In the genomic region with DNA sequence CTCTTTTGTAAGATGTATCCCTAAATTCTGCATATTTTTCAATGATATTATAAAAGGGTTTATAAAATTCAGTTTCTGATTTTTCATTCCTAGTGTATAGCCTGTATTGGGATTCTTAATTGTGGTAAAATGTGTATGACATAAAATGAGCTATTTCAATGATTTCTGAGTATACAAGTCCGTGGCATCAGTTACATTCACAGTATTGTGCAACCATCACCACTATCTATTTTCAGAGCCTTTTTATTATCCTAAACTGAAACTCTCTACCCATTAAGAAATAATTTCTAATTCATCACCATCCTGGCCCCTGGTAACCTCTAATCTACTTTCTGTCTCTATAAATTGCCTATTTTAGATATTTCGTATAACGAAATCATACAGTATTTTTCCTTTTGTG, we compare ENCODE assay signal across 24 cellular contexts. TPM values are rescaled to one million over a fixed set of nuclear protein-coding genes. Genes with fewer than 3 reads are reported as not detected.
"Had no signal": no experiment of that assay in that cellular context is flagged by ENCODE, and none has a peak within 500 bp of the region (broad histone marks: within the 10 kb centered on the region; RNA-seq: fewer than 3 reads in every experiment).

No MANE protein-coding gene starts in this region.

- H3K9me3 Mint-ChIP-seq: natural killer cell treated with Interleukin-12 subunit alpha and Interleukin-12 subunit beta and Interleukin-15 and Interleukin-18, amount 100 ng/mL, for 72 hours; stimulated activated naive B cell treated with anti-CD40 and anti-IgM and Interleukin-4, amounts not matched to agents 10 μg/mL and 1 μg/mL and 100 μg/mL, for 72 hours; stimulated activated naive CD8-positive, alpha-beta T cell treated with anti-CD3 and anti-CD28 coated beads, Interleukin-15, amount 100 ng/mL, for 72 hours had no signal

- H3K4me1 Mint-ChIP-seq: stimulated activated naive B cell treated with anti-CD40 and anti-IgM and Interleukin-4, amounts not matched to agents 10 μg/mL and 1 μg/mL and 100 μg/mL, for 72 hours; stimulated activated naive CD8-positive, alpha-beta T cell treated with anti-CD3 and anti-CD28 coated beads, Interleukin-15, amount 100 ng/mL, for 72 hours had no signal

- H3K4me3 Mint-ChIP-seq: natural killer cell treated with Interleukin-12 subunit alpha and Interleukin-12 subunit beta and Interleukin-15 and Interleukin-18, amount 100 ng/mL, for 72 hours; stimulated activated naive B cell treated with anti-CD40 and anti-IgM and Interleukin-4, amounts not matched to agents 10 μg/mL and 1 μg/mL and 100 μg/mL, for 72 hours; stimulated activated naive CD8-positive, alpha-beta T cell treated with anti-CD3 and anti-CD28 coated beads, Interleukin-15, amount 100 ng/mL, for 72 hours had no signal

- DNase-seq: dermis blood vessel endothelial cell; esophagus squamous epithelium; foreskin keratinocyte; heart left ventricle; hippocampal formation; left colon; left ventricle myocardium superior; mesenchymal stem cell; midbrain; occipital lobe; stimulated activated CD4-positive, alpha-beta T cell treated with anti-CD3 and anti-CD28 coated beads, Interleukin-2, amount 100 ng/mL, for 24 hours; stimulated activated CD4-positive, alpha-beta T cell treated with anti-CD3 and anti-CD28 coated beads, Interleukin-4, amount 100 ng/mL, for 4 hours; stimulated activated naive B cell treated with anti-CD40 and anti-IgM and Interleukin-4, amounts not matched to agents 10 μg/mL and 1 μg/mL and 100 μg/mL, for 72 hours; stimulated activated naive CD8-positive, alpha-beta T cell treated with anti-CD3 and anti-CD28 coated beads, Interleukin-15, amount 100 ng/mL, for 72 hours; testis; upper lobe of right lung had no signal

- ATAC-seq: foreskin keratinocyte; heart left ventricle; left colon; left ventricle myocardium superior; natural killer cell treated with Interleukin-12 subunit alpha and Interleukin-12 subunit beta and Interleukin-15 and Interleukin-18, amount 100 ng/mL, for 72 hours; sciatic nerve; stimulated activated naive B cell treated with anti-CD40 and anti-IgM and Interleukin-4, amounts not matched to agents 10 μg/mL and 1 μg/mL and 100 μg/mL, for 72 hours; stimulated activated naive CD8-positive, alpha-beta T cell treated with anti-CD3 and anti-CD28 coated beads, Interleukin-15, amount 100 ng/mL, for 72 hours; upper lobe of right lung had no signal

- H3K9ac ChIP-seq: parathyroid adenoma had no signal

- H3K27ac ChIP-seq: esophagus squamous epithelium, foreskin keratinocyte, heart left ventricle, parathyroid adenoma, prostate gland, skin epidermis, testis, tibial nerve, upper lobe of right lung, vagina had no signal

- H3K36me3 ChIP-seq: esophagus squamous epithelium, heart left ventricle, prostate gland, tibial nerve, upper lobe of right lung, vagina had no signal

- H3K4me3 ChIP-seq: esophagus squamous epithelium, heart left ventricle, lung, prostate gland, skin epidermis, testis, tibial nerve, upper lobe of right lung, vagina had no signal

- H3K36me3 Mint-ChIP-seq: natural killer cell treated with Interleukin-12 subunit alpha and Interleukin-12 subunit beta and Interleukin-15 and Interleukin-18, amount 100 ng/mL, for 72 hours; stimulated activated naive B cell treated with anti-CD40 and anti-IgM and Interleukin-4, amounts not matched to agents 10 μg/mL and 1 μg/mL and 100 μg/mL, for 72 hours had no signal

- H3K27ac Mint-ChIP-seq: natural killer cell treated with Interleukin-12 subunit alpha and Interleukin-12 subunit beta and Interleukin-15 and Interleukin-18, amount 100 ng/mL, for 72 hours; stimulated activated naive B cell treated with anti-CD40 and anti-IgM and Interleukin-4, amounts not matched to agents 10 μg/mL and 1 μg/mL and 100 μg/mL, for 72 hours; stimulated activated naive CD8-positive, alpha-beta T cell treated with anti-CD3 and anti-CD28 coated beads, Interleukin-15, amount 100 ng/mL, for 72 hours had no signal

- H3K9me3 ChIP-seq: esophagus squamous epithelium, heart left ventricle, prostate gland, testis, tibial nerve, upper lobe of right lung, vagina had no signal

- H2AFZ ChIP-seq: parathyroid adenoma had no signal

- H3K4me1 ChIP-seq: esophagus squamous epithelium, foreskin keratinocyte, parathyroid adenoma, prostate gland, tibial nerve, upper lobe of right lung, vagina had no signal

- H3K27me3 ChIP-seq: heart left ventricle, testis, tibial nerve, upper lobe of right lung, vagina had no signal

RNA-seq across cellular contexts. Expression of a gene that starts 54.0 kb away (rescaled TPM):
- total RNA-seq: natural killer cell treated with Interleukin-12 subunit alpha and Interleukin-12 subunit beta and Interleukin-15 and Interleukin-18, amount 100 ng/mL, for 72 hours had no signal
